ENCODE assay signal across 33 cellular contexts in genomic region chr10:127886371-127887051, GRCh38. TPM values are rescaled to one million over a fixed set of nuclear protein-coding genes. Genes with fewer than 3 reads are reported as not detected.
DNase-seq lines count a peak whose midpoint lies in the region; ATAC-seq and TF ChIP-seq lines count a peak whose summit lies in the region.
"Had no signal": no experiment of that assay in that cellular context is flagged by ENCODE, and none has a peak within 500 bp of the region (broad histone marks: within the 10 kb centered on the region; RNA-seq: fewer than 3 reads in every experiment).

No MANE protein-coding gene starts in this region.

- peak overlapping the region; percentile 62 for H4K8ac ChIP-seq in mesenchymal stem cell (ENCODE audit: low read length)

- no peak overlapping the region for H3K4me3 Mint-ChIP-seq in type B pancreatic cell
- H3K4me3 Mint-ChIP-seq: activated naive CD8-positive, alpha-beta T cell; stimulated activated naive CD8-positive, alpha-beta T cell treated with anti-CD3 and anti-CD28 coated beads, Interleukin-15, amount 100 ng/mL, for 72 hours had no signal

- no peak overlapping the region for H4K91ac ChIP-seq in mesenchymal stem cell (ENCODE audit: low read length)

- H3K9me3 Mint-ChIP-seq in type B pancreatic cell, result no peaks in the 10 kb centered on the region
- H3K9me3 Mint-ChIP-seq: stimulated activated naive CD8-positive, alpha-beta T cell treated with anti-CD3 and anti-CD28 coated beads, Interleukin-15, amount 100 ng/mL, for 72 hours had no signal

- H2BK15ac ChIP-seq in mesenchymal stem cell (ENCODE audit: low read depth, poor library complexity, severe bottlenecking), result no peak overlapping the region

- DNase-seq in LoVo (ENCODE audit: low spot score) (peak; percentile 47), mesenchymal stem cell (no peak), type B pancreatic cell (ENCODE audit: extremely low spot score, unreplicated experiment) (peak; percentile 57), thyroid gland (no peak), MG63 (no peak)
- DNase-seq: activated CD4-positive, alpha-beta T cell treated with anti-CD3 and anti-CD28 coated beads for 4 hours; activated effector memory CD4-positive, alpha-beta T cell treated with anti-CD3 and anti-CD28 coated beads, Interleukin-2, amount 50 U/mL, for 16 hours; anterior cingulate cortex; effector CD8-positive, alpha-beta T cell; erythroblast; glutamatergic neuron; IMR-90; NCI-H1092; NCI-H1694; NCI-H446; right cardiac atrium; RPMI8226; SJCRH30; stimulated activated CD8-positive, alpha-beta memory T cell treated with anti-CD3 and anti-CD28 coated beads, Interleukin-4, amount 100 ng/mL, for 48 hours; stimulated activated naive CD8-positive, alpha-beta T cell treated with anti-CD3 and anti-CD28 coated beads, Interleukin-15, amount 100 ng/mL, for 72 hours; SW 1271 had no signal

- H2AK5ac ChIP-seq in mesenchymal stem cell (ENCODE audit: low read length, severe bottlenecking), result no peak overlapping the region

- H3K27me3 ChIP-seq in mesenchymal stem cell (ENCODE audit: control insufficient read depth in 1 of 2, insufficient read depth in 1 of 2, low read length in 2 of 2), result peaks cover 0 to 34% of the 10 kb centered on the region in 2 experiments
- H3K27me3 ChIP-seq in thyroid gland, result no peaks in the 10 kb centered on the region
- H3K27me3 ChIP-seq in MG63, result no peaks in the 10 kb centered on the region
- H3K27me3 ChIP-seq: BLaER1 treated with 17β-estradiol and CSF1 and Interleukin-3, amounts not matched to agents 10 nM and 100 nM; breast epithelium; SJCRH30 had no signal

- peaks cover 3% of the 10 kb centered on the region for H3K4me1 ChIP-seq in mesenchymal stem cell (ENCODE audit: control insufficient read depth, insufficient read depth, low read depth, low read length)
- H3K4me1 ChIP-seq in thyroid gland, result no peaks in the 10 kb centered on the region
- H3K4me1 ChIP-seq: breast epithelium, SJCRH30 had no signal

- no peak overlapping the region for H3K4me2 ChIP-seq in mesenchymal stem cell (ENCODE audit: low read length, poor library complexity, severe bottlenecking)

- peak overlapping the region in 1 of 2 experiments; percentile 69 for H3K14ac ChIP-seq in mesenchymal stem cell (ENCODE audit: low read length in 2 of 2)

- H3K36me3 ChIP-seq in mesenchymal stem cell (ENCODE audit: control insufficient read depth in 1 of 2, insufficient read depth in 2 of 2, low read depth in 1 of 2, low read length in 2 of 2), result no peaks in the 10 kb centered on the region
- no peaks in the 10 kb centered on the region for H3K36me3 ChIP-seq in thyroid gland
- H3K36me3 ChIP-seq in MG63, result no peaks in the 10 kb centered on the region
- H3K36me3 ChIP-seq: BLaER1 treated with 17β-estradiol and CSF1 and Interleukin-3, amounts not matched to agents 10 nM and 100 nM; breast epithelium; SJCRH30; thoracic aorta had no signal

- H2BK5ac ChIP-seq in mesenchymal stem cell (ENCODE audit: low read depth, low read length, poor library complexity, severe bottlenecking), result no peak overlapping the region

- H3K18ac ChIP-seq in mesenchymal stem cell (ENCODE audit: low read depth in 1 of 2, low read length in 2 of 2), result no peak overlapping the region

- H3K4me3 ChIP-seq in mesenchymal stem cell (ENCODE audit: insufficient read depth in 1 of 2, low read depth in 1 of 2, low read length in 2 of 2) (no peak overlapping the region), thyroid gland (replicated peaks in 1 of 3) (no peak overlapping the region), MG63 (no peak overlapping the region)
- H3K4me3 ChIP-seq: BLaER1 treated with 17β-estradiol and CSF1 and Interleukin-3, amounts not matched to agents 10 nM and 100 nM; breast epithelium; GM12878; SJCRH30; thoracic aorta had no signal

- peaks cover 6% of the 10 kb centered on the region for H3K27me3 Mint-ChIP-seq in type B pancreatic cell
- H3K27me3 Mint-ChIP-seq: activated naive CD8-positive, alpha-beta T cell had no signal

- no peak overlapping the region for H3K23ac ChIP-seq in mesenchymal stem cell (ENCODE audit: low read length in 2 of 2)

- no peak for TF ChIP-seq CTCF in type B pancreatic cell (conservative IDR thresholded peaks at IDR 0.05)
- TF ChIP-seq CTCF in thyroid gland (IDR thresholded peaks at IDR 0.05), result no peak

- H3K4me1 Mint-ChIP-seq in type B pancreatic cell (ENCODE audit: unreplicated experiment), result peaks cover 4% of the 10 kb centered on the region
- H3K4me1 Mint-ChIP-seq: stimulated activated naive CD8-positive, alpha-beta T cell treated with anti-CD3 and anti-CD28 coated beads, Interleukin-15, amount 100 ng/mL, for 72 hours had no signal

- H2BK12ac ChIP-seq in mesenchymal stem cell (ENCODE audit: low read length in 2 of 2), result no peak overlapping the region

- ATAC-seq in esophagus mucosa, result peak; percentile 30
- no peak for ATAC-seq in GM18505 (IDR thresholded peaks at IDR 0.05; ENCODE audit: unreplicated experiment)
- ATAC-seq: GM12878; right cardiac atrium; stimulated activated naive CD8-positive, alpha-beta T cell treated with anti-CD3 and anti-CD28 coated beads, Interleukin-15, amount 100 ng/mL, for 72 hours had no signal

- H3K36me3 Mint-ChIP-seq in type B pancreatic cell, result no peaks in the 10 kb centered on the region
- H3K36me3 Mint-ChIP-seq: activated naive CD8-positive, alpha-beta T cell had no signal

- TF ChIP-seq POLR2A in thyroid gland (IDR thresholded peaks at IDR 0.05) (no peak), GM18505 (IDR thresholded peaks at IDR 0.05; ENCODE audit: borderline replicate concordance, extremely low read depth, insufficient read depth, insufficient read length) (no peak)

- H3K9me3 ChIP-seq in mesenchymal stem cell (ENCODE audit: control insufficient read depth, low read length) (no peaks in the 10 kb centered on the region), thyroid gland (no peaks in the 10 kb centered on the region), MG63 (no peaks in the 10 kb centered on the region)
- H3K9me3 ChIP-seq: BLaER1 treated with 17β-estradiol and CSF1 and Interleukin-3, amounts not matched to agents 10 nM and 100 nM; breast epithelium; SJCRH30; thoracic aorta had no signal

- H2BK120ac ChIP-seq in mesenchymal stem cell (ENCODE audit: low read depth, low read length), result no peak overlapping the region

- no peak overlapping the region for H3K4ac ChIP-seq in mesenchymal stem cell (ENCODE audit: low read depth in 1 of 2, low read length in 2 of 2)

- H3K9ac ChIP-seq in mesenchymal stem cell (ENCODE audit: low read length), result no peak overlapping the region
- H3K9ac ChIP-seq: BLaER1 treated with 17β-estradiol and CSF1 and Interleukin-3, amounts not matched to agents 10 nM and 100 nM had no signal

- 96% methylated on average over 12 of the region's 12 CpGs for WGBS in mesenchymal stem cell
- WGBS in thyroid gland, 2 donors, result 85 to 90% methylated on average over 12 of the region's 12 CpGs

- H3K79me1 ChIP-seq in mesenchymal stem cell (replicated peaks; ENCODE audit: low read length, poor library complexity, severe bottlenecking), result no peaks in the 10 kb centered on the region

- no peak overlapping the region for H2AFZ ChIP-seq in mesenchymal stem cell (ENCODE audit: low read depth, low read length)

- intact Hi-C loops in thyroid gland (cut with DNase I), result no loop called here

- no peak overlapping the region for H3K27ac ChIP-seq in mesenchymal stem cell (ENCODE audit: low read length, poor library complexity, severe bottlenecking)
- H3K27ac ChIP-seq in thyroid gland, result no peak overlapping the region
- H3K27ac ChIP-seq: BLaER1 treated with 17β-estradiol and CSF1 and Interleukin-3, amounts not matched to agents 10 nM and 100 nM; SJCRH30; thoracic aorta; VCaP had no signal

- H3K27ac Mint-ChIP-seq in type B pancreatic cell, result no peak overlapping the region
- H3K27ac Mint-ChIP-seq: activated naive CD8-positive, alpha-beta T cell; stimulated activated naive CD8-positive, alpha-beta T cell treated with anti-CD3 and anti-CD28 coated beads, Interleukin-15, amount 100 ng/mL, for 72 hours had no signal

RNA-seq across cellular contexts. Expression of gene CLRN3, which starts 6.2 kb away (rescaled TPM):
- not detected for total RNA-seq in esophagus mucosa
- 0.07 TPM for polyA plus RNA-seq in mesenchymal stem cell (2013, experiment 1 of 2)
- polyA plus RNA-seq in mesenchymal stem cell (2013, experiment 2 of 2), result 0.05 TPM
- 2.2 and 6.6 TPM in 2 replicates for total RNA-seq in type B pancreatic cell (ENCODE audit: low replicate concordance)
- total RNA-seq in thyroid gland, result not detected
- not detected in 2 replicates for total RNA-seq in MG63 (2014; rRNA removed; shearing (Covaris generic); ENCODE audit: low replicate concordance)
- total RNA-seq: chondrocyte, fibroblast of villous mesenchyme, GM12878, IMR-90, lower leg skin, right cardiac atrium, SJCRH30, thoracic aorta had no signal
- polyA plus RNA-seq: AG04450, GM12878, IMR-90, right cardiac atrium had no signal

RNA-seq across cellular contexts. Expression of gene PTPRE, which starts 20.4 kb away (rescaled TPM):
- total RNA-seq in esophagus mucosa (23.1 TPM), type B pancreatic cell (ENCODE audit: low replicate concordance) (2.5 and 3.6 TPM in 2 replicates), thyroid gland (10 to 100 TPM; 16.8 to 25.0 (median 19.4) TPM)
- polyA plus RNA-seq in mesenchymal stem cell (2013, experiment 1 of 2), result 20.4 TPM
- polyA plus RNA-seq in mesenchymal stem cell (2013, experiment 2 of 2), result 22.5 TPM
- 0.86 and 1.3 TPM in 2 replicates for total RNA-seq in MG63 (2014; rRNA removed; shearing (Covaris generic); ENCODE audit: low replicate concordance)

Comparison
In these comparisons a context has a peak if more than half of its experiments do, and no peak if none do; other contexts are left out.
1. DNase-seq: peak in LoVo (single experiment) and type B pancreatic cell (single experiment); none in mesenchymal stem cell (single experiment), thyroid gland (0 of 2) and MG63 (single experiment).